22 cellular contexts compared by ENCODE assay signal in genomic region chr14:51432302-51432948, GRCh38.
DNase-seq lines count a peak whose midpoint lies in the region; ATAC-seq and TF ChIP-seq lines count a peak whose summit lies in the region.
"Had no signal": no experiment of that assay in that cellular context is flagged by ENCODE, and none has a peak within 500 bp of the region (broad histone marks: within the 10 kb centered on the region; RNA-seq: fewer than 3 reads in every experiment).

No MANE protein-coding gene starts in this region.

- no peaks in the 10 kb centered on the region for H3K36me3 Mint-ChIP-seq in neural crest cell (ENCODE audit: low read depth)
- no peaks in the 10 kb centered on the region for H3K36me3 Mint-ChIP-seq in mesothelial cell of epicardium
- H3K36me3 Mint-ChIP-seq: activated naive CD4-positive, alpha-beta T cell treated with anti-CD3 and anti-CD28 coated beads, Interleukin-2, amount 50 U/mL, for 24 hours had no signal

- H3K27me3 Mint-ChIP-seq in neural crest cell (ENCODE audit: low read depth) (no peaks in the 10 kb centered on the region), mesothelial cell of epicardium (ENCODE audit: low read depth) (no peaks in the 10 kb centered on the region)

- DNase-seq in HuH-7 (ENCODE audit: low spot score), result peak; percentile 33
- no peak for DNase-seq in neural crest cell (ENCODE audit: low read depth, low spot score)
- DNase-seq in mesothelial cell of epicardium (ENCODE audit: low spot score in 2 of 2, unreplicated experiment in 2 of 2), result no peak
- no peak for DNase-seq in activated CD8-positive, alpha-beta memory T cell treated with anti-CD3 and anti-CD28 coated beads, Interleukin-2, amount 50 U/mL, for 4 hours
- DNase-seq in NCI-H1092 (lab: John Stamatoyannopoulos, UW), result no peak
- DNase-seq: activated CD4-positive, alpha-beta T cell treated with anti-CD3 and anti-CD28 coated beads, Interleukin-2, amount 10 ng/mL, durations not matched to agents 7 days and 5 days; brain microvascular endothelial cell; DND-41; dorsolateral prefrontal cortex; immature natural killer cell; mammary epithelial cell; MV-4-11; NCI-H526 treated with DMSO at 0.1 percent for 48 hours; psoas muscle; stimulated activated naive CD8-positive, alpha-beta T cell treated with anti-CD3 and anti-CD28 coated beads, Interleukin-15, Interleukin-2, amounts not matched to agents 100 U/mL and 50 U/mL, for 24 hours; upper lobe of left lung had no signal

- H3K4me3 Mint-ChIP-seq in neural crest cell (no peak overlapping the region), mesothelial cell of epicardium (no peak overlapping the region)
- H3K4me3 Mint-ChIP-seq: activated CD4-positive, alpha-beta T cell treated with anti-CD3 and anti-CD28 coated beads, Interleukin-2, amount 10 ng/mL, durations not matched to agents 7 days and 5 days; activated naive CD4-positive, alpha-beta T cell treated with anti-CD3 and anti-CD28 coated beads, Interleukin-2, amount 50 U/mL, for 24 hours; immature natural killer cell; nephron had no signal

- peaks cover 47% of the 10 kb centered on the region for H3K4me1 Mint-ChIP-seq in neural crest cell
- peaks cover 9% of the 10 kb centered on the region for H3K4me1 Mint-ChIP-seq in mesothelial cell of epicardium
- H3K4me1 Mint-ChIP-seq: activated CD4-positive, alpha-beta T cell treated with anti-CD3 and anti-CD28 coated beads, Interleukin-2, amount 10 ng/mL, durations not matched to agents 7 days and 5 days; activated naive CD4-positive, alpha-beta T cell treated with anti-CD3 and anti-CD28 coated beads, Interleukin-2, amount 50 U/mL, for 24 hours; immature natural killer cell had no signal

- ATAC-seq in GM19025 (IDR thresholded peaks at IDR 0.05; ENCODE audit: low read depth, unreplicated experiment) (peak; percentile 37), GM21786 (IDR thresholded peaks at IDR 0.05; ENCODE audit: unreplicated experiment) (peak; percentile 36), GM21717 (IDR thresholded peaks at IDR 0.05; ENCODE audit: unreplicated experiment) (no peak)
- ATAC-seq: esophagus mucosa; psoas muscle; stimulated activated naive CD8-positive, alpha-beta T cell treated with anti-CD3 and anti-CD28 coated beads, Interleukin-15, Interleukin-2, amounts not matched to agents 100 U/mL and 50 U/mL, for 24 hours had no signal

- H3K27ac Mint-ChIP-seq in neural crest cell (ENCODE audit: unreplicated experiment) (peak overlapping the region; percentile 50), mesothelial cell of epicardium (no peak overlapping the region)
- H3K27ac Mint-ChIP-seq: activated CD4-positive, alpha-beta T cell treated with anti-CD3 and anti-CD28 coated beads, Interleukin-2, amount 10 ng/mL, durations not matched to agents 7 days and 5 days; activated naive CD4-positive, alpha-beta T cell treated with anti-CD3 and anti-CD28 coated beads, Interleukin-2, amount 50 U/mL, for 24 hours; immature natural killer cell; nephron had no signal

- H3K9me3 Mint-ChIP-seq in neural crest cell (peaks cover 7% of the 10 kb centered on the region), mesothelial cell of epicardium (no peaks in the 10 kb centered on the region)
- H3K9me3 Mint-ChIP-seq: activated CD4-positive, alpha-beta T cell treated with anti-CD3 and anti-CD28 coated beads, Interleukin-2, amount 10 ng/mL, durations not matched to agents 7 days and 5 days; nephron had no signal

- no peak for TF ChIP-seq CTCF in neural crest cell (conservative IDR thresholded peaks at IDR 0.05)
- TF ChIP-seq CTCF in mesothelial cell of epicardium (IDR thresholded peaks at IDR 0.05; ENCODE audit: unreplicated experiment), result no peak
